ENCODE assay signal across 8 cellular contexts in the genomic region with DNA sequence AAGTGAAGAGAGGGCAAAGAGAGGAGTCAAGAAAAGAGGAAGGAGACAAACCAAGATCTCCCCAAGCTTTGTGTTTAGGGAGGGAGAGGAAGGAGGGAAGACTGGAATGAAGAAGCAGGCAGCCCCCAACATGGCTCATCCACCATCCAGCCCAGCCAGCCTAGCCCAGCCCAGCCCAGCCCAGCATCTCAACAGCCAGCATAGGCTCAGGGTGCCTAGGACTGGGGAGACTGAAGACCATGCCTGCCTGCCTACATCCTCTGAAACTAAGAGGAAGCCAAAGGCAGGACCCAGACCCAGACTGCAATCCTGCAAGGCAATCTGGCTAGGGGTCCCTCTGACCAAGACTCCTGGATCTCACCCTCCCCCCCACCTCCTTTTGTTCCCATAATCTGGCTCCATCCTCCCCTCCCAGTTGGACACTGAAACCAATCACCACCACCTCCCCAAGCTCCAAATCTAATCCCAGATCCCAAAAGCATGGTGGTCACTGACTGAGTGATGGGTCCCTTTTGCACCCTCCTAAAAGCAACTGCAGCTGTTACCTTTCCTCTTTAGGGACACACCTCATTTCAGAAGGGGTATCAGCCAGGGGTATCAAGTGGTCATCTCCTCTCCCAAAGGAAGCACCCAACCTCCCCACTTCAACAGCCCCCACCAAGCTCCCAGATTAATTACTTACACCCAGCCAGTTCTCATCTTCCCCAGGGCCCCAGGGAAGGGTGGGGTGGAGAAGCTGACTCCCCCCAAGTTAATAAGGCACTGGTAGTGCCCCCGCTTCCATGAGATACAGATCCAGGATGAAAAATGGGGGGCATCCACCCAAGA. TPM values are rescaled to one million over a fixed set of nuclear protein-coding genes. Genes with fewer than 3 reads are reported as not detected.
A peak's percentile ranks its signal among the peaks of the same experiment; 100 is the strongest.
DNase-seq lines count a peak whose midpoint lies in the region; ATAC-seq, FAIRE-seq and TF ChIP-seq lines count a peak whose summit lies in the region.

No MANE protein-coding gene starts in this region.

- DNase-seq in DND-41 (no peak), PC-3 (no peak), endothelial cell of umbilical vein (ENCODE audit: low read depth, low spot score) (no peak), pancreas (no peak), NCI-H187 (lab: John Stamatoyannopoulos, UW) (no peak), NCI-H345 treated with DMSO at 0.1 percent for 48 hours (lab: John Stamatoyannopoulos, UW; ENCODE audit: unreplicated experiment) (no peak)
- no peak for DNase-seq in stimulated activated CD4-positive, alpha-beta T cell treated with anti-CD3 and anti-CD28 coated beads, Interleukin-2, amount 100 ng/mL, for 48 hours

- H3K9me1 ChIP-seq in endothelial cell of umbilical vein (replicated peaks; ENCODE audit: control insufficient read depth, extremely low read depth, insufficient read depth, low read length), result no peaks in the 10 kb centered on the region

- POLR2A ChIA-PET in PC-3 (lab: Charles Lee; ENCODE audit: unreplicated experiment) (interaction anchor here (0.6 to 0.7 kb wide), 3 partner anchors 39 to 116 kb away, joined by 3 to 17 read pairs (median 6); no protein-coding TSS in a partner anchor), endothelial cell of umbilical vein (lab: Charles Lee) (no interaction called here)

- peaks cover 16% of the 10 kb centered on the region for H3K27me3 ChIP-seq in DND-41 (ENCODE audit: insufficient read depth, low read length, poor library complexity)
- no peaks in the 10 kb centered on the region for H3K27me3 ChIP-seq in PC-3 (ENCODE audit: low read length)
- H3K27me3 ChIP-seq in endothelial cell of umbilical vein (ENCODE audit: control insufficient read depth in 2 of 2, insufficient read depth in 2 of 2, low read length in 2 of 2), result peaks cover 2 to 7% of the 10 kb centered on the region in 2 experiments
- no peaks in the 10 kb centered on the region for H3K27me3 ChIP-seq in pancreas

- dilution Hi-C loops in endothelial cell of umbilical vein (cut with MboI; ENCODE audit: extremely low pct_ligation_motif_present, low sequenced_read_pairs), result no loop called here

- H3K27ac ChIP-seq in DND-41 (ENCODE audit: low read length), result no peak overlapping the region
- no peak overlapping the region for H3K27ac ChIP-seq in PC-3 (ENCODE audit: low read length)
- no peak overlapping the region for H3K27ac ChIP-seq in endothelial cell of umbilical vein (ENCODE audit: insufficient read depth, low read depth, low read length)
- peak overlapping the region in 1 of 4 donors; percentile 86 for H3K27ac ChIP-seq in pancreas

- H3K9me3 ChIP-seq in DND-41 (ENCODE audit: insufficient read depth, low read length, severe bottlenecking) (no peaks in the 10 kb centered on the region), PC-3 (ENCODE audit: low read length) (no peaks in the 10 kb centered on the region), endothelial cell of umbilical vein (replicated peaks; ENCODE audit: control insufficient read depth, insufficient read depth, low read length) (no peaks in the 10 kb centered on the region), pancreas (no peaks in the 10 kb centered on the region)

- H3K36me3 ChIP-seq in DND-41 (ENCODE audit: insufficient read depth, low read length), result no peaks in the 10 kb centered on the region
- no peaks in the 10 kb centered on the region for H3K36me3 ChIP-seq in PC-3 (ENCODE audit: low read depth, low read length)
- no peaks in the 10 kb centered on the region for H3K36me3 ChIP-seq in endothelial cell of umbilical vein (ENCODE audit: control insufficient read depth in 2 of 2, extremely low read depth in 1 of 2, insufficient read depth in 2 of 2, low read length in 2 of 2)
- no peaks in the 10 kb centered on the region for H3K36me3 ChIP-seq in pancreas

- FAIRE-seq in endothelial cell of umbilical vein (lab: Jason Lieb, UNC) (no peak), pancreas (lab: Jason Lieb, UNC) (no peak)

- H2AFZ ChIP-seq in DND-41 (ENCODE audit: low read depth, low read length) (no peak overlapping the region), PC-3 (ENCODE audit: low read length) (no peak overlapping the region; the same call in 1 of the 2 replicates), endothelial cell of umbilical vein (ENCODE audit: low read depth, low read length) (no peak overlapping the region)

- H3K4me2 ChIP-seq in DND-41 (ENCODE audit: insufficient read depth, low read length), result peak overlapping the region; percentile 83
- peak overlapping the region; percentile 99 for H3K4me2 ChIP-seq in PC-3 (ENCODE audit: low read length)
- H3K4me2 ChIP-seq in endothelial cell of umbilical vein (ENCODE audit: insufficient read depth, low read length), result peak overlapping the region; percentile 75

- peaks cover 20% of the 10 kb centered on the region for H4K20me1 ChIP-seq in DND-41 (ENCODE audit: insufficient read depth, low read length)
- no peaks in the 10 kb centered on the region for H4K20me1 ChIP-seq in PC-3 (ENCODE audit: low read length)
- no peaks in the 10 kb centered on the region for H4K20me1 ChIP-seq in endothelial cell of umbilical vein (replicated peaks; ENCODE audit: control insufficient read depth, extremely low read depth, insufficient read depth, low read length)

- CTCF ChIA-PET in PC-3 (lab: Charles Lee), result interaction anchor here (1.4 to 2.2 kb wide), 2 partner anchors 16 to 46 kb away, joined by 3 to 17 read pairs; no protein-coding TSS in a partner anchor
- CTCF ChIA-PET in endothelial cell of umbilical vein (lab: Charles Lee), result interaction anchor here (0.7 to 2.2 kb wide), 11 partner anchors 8 to 178 kb away, joined by 3 to 17 read pairs (median 4); partner anchors contain the start of gene G6PC3

- H3K4me1 ChIP-seq in DND-41 (ENCODE audit: insufficient read depth, low read length) (peaks cover 21% of the 10 kb centered on the region), PC-3 (ENCODE audit: insufficient read depth, low read length) (peaks cover 13% of the 10 kb centered on the region), endothelial cell of umbilical vein (ENCODE audit: control insufficient read depth, extremely low read depth, insufficient read depth, low read length) (peaks cover 7% of the 10 kb centered on the region), pancreas (peaks cover 0 to 6% (median 6%) of the 10 kb centered on the region in 3 donors)

- BruUV-seq in PC-3 (replicated peaks; lab: Mats Ljungman, UMichigan), result TSS peak; percentile 48
- TSS peak; percentile 44 for BruUV-seq in endothelial cell of umbilical vein (replicated peaks; lab: Mats Ljungman, UMichigan)

- H3F3A ChIP-seq in PC-3 (ENCODE audit: low read length, unreplicated experiment), result no peaks in the 10 kb centered on the region

- WGBS in pancreas, 2 donors, result 26 to 29% methylated on average over 1 of the region's 1 CpG

- TF ChIP-seq CTCF in DND-41 (IDR thresholded peaks at IDR 0.05; ENCODE audit: borderline replicate concordance, extremely low read depth, low read length, poor library complexity, severe bottlenecking) (no peak), PC-3 (conservative IDR thresholded peaks at IDR 0.05; ENCODE audit: low read depth, low read length) (no peak), endothelial cell of umbilical vein (IDR thresholded peaks at IDR 0.05; ENCODE audit: extremely low read depth in 1 of 2, insufficient read depth in 1 of 2, low read depth in 1 of 2, low read length in 2 of 2) (no peak), pancreas (IDR thresholded peaks at IDR 0.05) (no peak)

- H3K9me2 ChIP-seq in PC-3 (replicated peaks; ENCODE audit: low read length), result no peaks in the 10 kb centered on the region

- H3K4me3 ChIP-seq in DND-41 (ENCODE audit: low read depth in 1 of 2, low read length in 2 of 2) (peak overlapping the region in 1 of 2 experiments; percentile 62; a peak in 1 of 4 replicates), PC-3 (ENCODE audit: low read length) (peak overlapping the region; percentile 72), endothelial cell of umbilical vein (replicated peaks in 1 of 3; ENCODE audit: insufficient read depth in 1 of 3, low read depth in 1 of 3, low read length in 3 of 3) (peak overlapping the region in 2 of 3 experiments; percentile 78 to 80), pancreas (peak overlapping the region; percentile 92 to 100 (median 97))

- ATAC-seq in DND-41 (ENCODE audit: insufficient read depth, low read depth) (no peak), PC-3 (no peak), pancreas (no peak), GM18868 (IDR thresholded peaks at IDR 0.05; ENCODE audit: unreplicated experiment) (no peak)

- intact Hi-C loops in PC-3 (cut with micrococcal nuclease), result no loop called here
- intact Hi-C loops in endothelial cell of umbilical vein (cut with micrococcal nuclease), result no loop called here
- intact Hi-C loops in pancreas (cut with DNase I), result no loop called here

- H3K9ac ChIP-seq in DND-41 (ENCODE audit: low read depth, low read length) (peak overlapping the region; percentile 71; the same call in 1 of the 2 replicates), PC-3 (ENCODE audit: low read length) (peak overlapping the region; percentile 77; the same call in 1 of the 2 replicates), endothelial cell of umbilical vein (replicated peaks; ENCODE audit: extremely low read depth, insufficient read depth, low read length) (peak overlapping the region; percentile 86)

- no peak for TF ChIP-seq POLR2A in endothelial cell of umbilical vein (IDR thresholded peaks at IDR 0.05; ENCODE audit: low read depth, low read length)

- H3K79me2 ChIP-seq in DND-41 (ENCODE audit: insufficient read depth, low read length), result no peaks in the 10 kb centered on the region
- H3K79me2 ChIP-seq in PC-3 (ENCODE audit: low read length), result no peaks in the 10 kb centered on the region
- H3K79me2 ChIP-seq in endothelial cell of umbilical vein (ENCODE audit: control insufficient read depth, insufficient read depth, low read length), result no peaks in the 10 kb centered on the region

RNA-seq across cellular contexts. Expression of gene HDAC5, which starts 1.2 kb away (rescaled TPM):
- total RNA-seq in PC-3 (2014; rRNA removed), result 39.1 and 47.1 TPM in 2 replicates
- total RNA-seq in endothelial cell of umbilical vein, result 40.2 and 40.4 TPM in 2 replicates
- polyA plus RNA-seq in endothelial cell of umbilical vein, result 35.4 and 40.0 TPM in 2 replicates
- 22.2 and 28.4 TPM in 2 replicates for polyA plus RNA-seq in endothelial cell of umbilical vein (2011; cell fraction: cytosol; rRNA removed)
- 31.7 and 40.2 TPM in 2 replicates for polyA plus RNA-seq in endothelial cell of umbilical vein (2011; cell fraction: nucleus; rRNA removed)
- 12.7 and 20.4 TPM in 2 replicates for polyA plus RNA-seq in endothelial cell of umbilical vein (2012)
- 39.3 and 54.8 TPM in 2 replicates for polyA minus RNA-seq in endothelial cell of umbilical vein
- polyA minus RNA-seq in endothelial cell of umbilical vein (2011; cell fraction: cytosol; rRNA and poly(A)+ RNA removed), result 27.1 TPM
- polyA minus RNA-seq in endothelial cell of umbilical vein (2011; cell fraction: nucleus; rRNA and poly(A)+ RNA removed), result 15.8 and 25.9 TPM in 2 replicates
- 10 to 100 TPM; 10.9 to 32.1 (median 16.1) TPM for total RNA-seq in pancreas
- 10 to 100 TPM; 25.8 to 38.1 TPM for polyA plus RNA-seq in pancreas

RNA-seq across cellular contexts. Expression of gene HROB, which starts 19.5 kb away (rescaled TPM):
- total RNA-seq in PC-3 (2014; rRNA removed) (13.5 and 14.3 TPM in 2 replicates), endothelial cell of umbilical vein (9.0 and 10.1 TPM in 2 replicates), pancreas (under 1 TPM; 0.09 to 0.97 (median 0.45) TPM)
- polyA plus RNA-seq in endothelial cell of umbilical vein (6.9 and 7.0 TPM in 2 replicates), pancreas (under 1 TPM; 0.27 to 0.40 TPM)
- polyA plus RNA-seq in endothelial cell of umbilical vein (2011; cell fraction: cytosol; rRNA removed), result 5.0 and 5.5 TPM in 2 replicates
- 9.7 and 14.6 TPM in 2 replicates for polyA plus RNA-seq in endothelial cell of umbilical vein (2011; cell fraction: nucleus; rRNA removed)
- 2.6 and 5.1 TPM in 2 replicates for polyA plus RNA-seq in endothelial cell of umbilical vein (2012)
- 6.5 and 12.4 TPM in 2 replicates for polyA minus RNA-seq in endothelial cell of umbilical vein
- 12.6 TPM for polyA minus RNA-seq in endothelial cell of umbilical vein (2011; cell fraction: cytosol; rRNA and poly(A)+ RNA removed)
- 4.3 and 5.4 TPM in 2 replicates for polyA minus RNA-seq in endothelial cell of umbilical vein (2011; cell fraction: nucleus; rRNA and poly(A)+ RNA removed)

RNA-seq across cellular contexts. Expression of gene ASB16, which starts 48.3 kb away (rescaled TPM):
- total RNA-seq in PC-3 (2014; rRNA removed) (0.35 and 0.51 TPM in 2 replicates), endothelial cell of umbilical vein (not detected in 2 replicates), pancreas (1 to 10 TPM; 1.1 to 3.9 (median 2.3) TPM)
- polyA plus RNA-seq in endothelial cell of umbilical vein (not detected in 2 replicates), pancreas (1 to 10 TPM; 1.9 to 2.9 TPM)
- not detected in 2 replicates for polyA plus RNA-seq in endothelial cell of umbilical vein (2011; cell fraction: cytosol; rRNA removed)
- polyA plus RNA-seq in endothelial cell of umbilical vein (2011; cell fraction: nucleus; rRNA removed), result 0.17 and 0.20 TPM in 2 replicates
- polyA plus RNA-seq in endothelial cell of umbilical vein (2012), result 0.65 and 0.96 TPM in 2 replicates
- polyA minus RNA-seq in endothelial cell of umbilical vein, result not detected in 2 replicates
- not detected for polyA minus RNA-seq in endothelial cell of umbilical vein (2011; cell fraction: cytosol; rRNA and poly(A)+ RNA removed)
- 0.24 TPM in 1 of 2 replicates, not detected in the other for polyA minus RNA-seq in endothelial cell of umbilical vein (2011; cell fraction: nucleus; rRNA and poly(A)+ RNA removed)

RNA-seq across cellular contexts. Expression of gene G6PC3, which starts 51.7 kb away (rescaled TPM):
- total RNA-seq in PC-3 (2014; rRNA removed) (60.1 and 69.5 TPM in 2 replicates), endothelial cell of umbilical vein (74.1 and 78.4 TPM in 2 replicates), pancreas (10 to 100 TPM in 5 of 6 donors, 1 to 10 TPM in 1; 9.1 to 28.0 (median 24.0) TPM)
- polyA plus RNA-seq in endothelial cell of umbilical vein (194 and 277 TPM in 2 replicates), pancreas (10 to 100 TPM; 48.3 to 54.2 TPM)
- polyA plus RNA-seq in endothelial cell of umbilical vein (2011; cell fraction: cytosol; rRNA removed), result 113 and 123 TPM in 2 replicates
- polyA plus RNA-seq in endothelial cell of umbilical vein (2011; cell fraction: nucleus; rRNA removed), result 41.9 and 49.3 TPM in 2 replicates
- polyA plus RNA-seq in endothelial cell of umbilical vein (2012), result 110 and 116 TPM in 2 replicates
- polyA minus RNA-seq in endothelial cell of umbilical vein, result 158 and 188 TPM in 2 replicates
- polyA minus RNA-seq in endothelial cell of umbilical vein (2011; cell fraction: cytosol; rRNA and poly(A)+ RNA removed), result 79.5 TPM
- 31.0 and 31.3 TPM in 2 replicates for polyA minus RNA-seq in endothelial cell of umbilical vein (2011; cell fraction: nucleus; rRNA and poly(A)+ RNA removed)

RNA-seq across cellular contexts. Expression of gene LSM12, which starts 55.7 kb away (rescaled TPM):
- total RNA-seq in PC-3 (2014; rRNA removed) (118 and 123 TPM in 2 replicates), endothelial cell of umbilical vein (68.9 and 73.5 TPM in 2 replicates), pancreas (10 to 100 TPM; 19.0 to 29.6 (median 25.7) TPM)
- polyA plus RNA-seq in endothelial cell of umbilical vein (34.3 and 36.5 TPM in 2 replicates), pancreas (10 to 100 TPM; 14.5 to 21.3 TPM)
- polyA plus RNA-seq in endothelial cell of umbilical vein (2011; cell fraction: cytosol; rRNA removed), result 40.7 and 40.9 TPM in 2 replicates
- polyA plus RNA-seq in endothelial cell of umbilical vein (2011; cell fraction: nucleus; rRNA removed), result 28.0 and 28.8 TPM in 2 replicates
- polyA plus RNA-seq in endothelial cell of umbilical vein (2012), result 42.4 and 52.8 TPM in 2 replicates
- 48.4 and 50.5 TPM in 2 replicates for polyA minus RNA-seq in endothelial cell of umbilical vein
- polyA minus RNA-seq in endothelial cell of umbilical vein (2011; cell fraction: cytosol; rRNA and poly(A)+ RNA removed), result 43.3 TPM
- 22.7 and 26.0 TPM in 2 replicates for polyA minus RNA-seq in endothelial cell of umbilical vein (2011; cell fraction: nucleus; rRNA and poly(A)+ RNA removed)
